In genomic region chr12:51926718-51927117, GRCh38 we compare ENCODE assay signal across 8 cellular contexts. TPM values are rescaled to one million over a fixed set of nuclear protein-coding genes. Genes with fewer than 3 reads are reported as not detected.
DNase-seq lines count a peak whose midpoint lies in the region; ATAC-seq and TF ChIP-seq lines count a peak whose summit lies in the region.

No MANE protein-coding gene starts in this region.

- H3K4me3 ChIP-seq in GM12865 (ENCODE audit: low read depth, low read length) (no peak overlapping the region), OCI-LY1 (ENCODE audit: low read depth, low read length, poor library complexity, severe bottlenecking) (no peak overlapping the region), kidney epithelial cell (ENCODE audit: low read depth, low read length) (no peak overlapping the region)

- H3K4me2 ChIP-seq in OCI-LY1 (ENCODE audit: low read length): no peak overlapping the region

- H3F3A ChIP-seq in OCI-LY1 (ENCODE audit: insufficient read depth, low read length): no peaks in the 10 kb centered on the region

- no peaks in the 10 kb centered on the region for H3K36me3 ChIP-seq in OCI-LY1 (ENCODE audit: insufficient read depth, low read length)
- H3K36me3 ChIP-seq in kidney epithelial cell (ENCODE audit: control insufficient read depth, insufficient read depth, low read length): no peaks in the 10 kb centered on the region

- no peak for ATAC-seq in HG03159 (IDR thresholded peaks at IDR 0.05; ENCODE audit: unreplicated experiment)
- ATAC-seq in GM21381 (IDR thresholded peaks at IDR 0.05; ENCODE audit: unreplicated experiment): no peak

- no peaks in the 10 kb centered on the region for H3K79me2 ChIP-seq in OCI-LY1 (ENCODE audit: insufficient read depth, low read length)

- TF ChIP-seq CTCF in GM12865 (IDR thresholded peaks at IDR 0.05; ENCODE audit: insufficient read depth, low read depth, low read length, missing control alignments) (peak; percentile 53), OCI-LY1 (IDR thresholded peaks at IDR 0.05; ENCODE audit: low read length) (peak; percentile 69), kidney epithelial cell (IDR thresholded peaks at IDR 0.05; ENCODE audit: insufficient read depth, low read length, poor library complexity, severe bottlenecking) (peak; percentile 52)

- H3K4me1 ChIP-seq in OCI-LY1 (ENCODE audit: insufficient read depth, low read length, severe bottlenecking): no peaks in the 10 kb centered on the region

- H2AFZ ChIP-seq in OCI-LY1 (ENCODE audit: low read length): no peak overlapping the region

- no peaks in the 10 kb centered on the region for H3K9me2 ChIP-seq in OCI-LY1 (ENCODE audit: low read depth, low read length)

- no peaks in the 10 kb centered on the region for H3K27me3 ChIP-seq in OCI-LY1 (ENCODE audit: insufficient read depth, low read length)
- peaks cover 2% of the 10 kb centered on the region for H3K27me3 ChIP-seq in kidney epithelial cell (ENCODE audit: control insufficient read depth, insufficient read depth, low read length)

- no peaks in the 10 kb centered on the region for H4K20me1 ChIP-seq in OCI-LY1 (ENCODE audit: insufficient read depth, low read length)

- H3K9me3 ChIP-seq in OCI-LY1 (ENCODE audit: low read length): no peaks in the 10 kb centered on the region

- H3K9ac ChIP-seq in OCI-LY1 (ENCODE audit: low read length): no peak overlapping the region

- no peak overlapping the region for H3K27ac ChIP-seq in OCI-LY1 (ENCODE audit: low read depth, low read length, poor library complexity, severe bottlenecking)

- DNase-seq in GM12865 (ENCODE audit: low read depth): peak; percentile 71
- DNase-seq in activated gamma-delta T cell treated with anti-CD3 and anti-CD28 coated beads, Interleukin-2, amount 50 U/mL, for 16 hours (ENCODE audit: low read depth): peak; percentile 17
- no peak for DNase-seq in kidney epithelial cell (ENCODE audit: low read depth)
- DNase-seq in stimulated activated CD8-positive, alpha-beta memory T cell treated with anti-CD3 and anti-CD28 coated beads, Interleukin-2, amount 100 ng/mL, for 48 hours (ENCODE audit: low read depth in 2 of 2): peak; percentile 23 to 40
- no peak for DNase-seq in A172 (ENCODE audit: low spot score)

RNA-seq across cellular contexts. Expression of gene ACVRL1, which starts 19.4 kb away (rescaled TPM):
- 4.7 and 9.7 TPM in 2 replicates for total RNA-seq in kidney epithelial cell
- 10.3 and 11.7 TPM in 2 replicates for total RNA-seq in A172 (2014; rRNA removed; shearing (Covaris generic))

RNA-seq across cellular contexts. Expression of gene ACVR1B, which starts 24.8 kb away (rescaled TPM):
- total RNA-seq in kidney epithelial cell: 14.0 and 15.1 TPM in 2 replicates
- total RNA-seq in A172 (2014; rRNA removed; shearing (Covaris generic)): 3.8 and 6.9 TPM in 2 replicates

RNA-seq across cellular contexts. Expression of gene ANKRD33, which starts 38.8 kb away (rescaled TPM):
- total RNA-seq in kidney epithelial cell: not detected in 2 replicates
- not detected in 2 replicates for total RNA-seq in A172 (2014; rRNA removed; shearing (Covaris generic))

Comparison
In these comparisons a context has a peak if more than half of its experiments do, and no peak if none do; other contexts are left out.
1. DNase-seq: peak in GM12865 (single experiment), activated gamma-delta T cell treated with anti-CD3 and anti-CD28 coated beads, Interleukin-2, amount 50 U/mL, for 16 hours (single experiment) and stimulated activated CD8-positive, alpha-beta memory T cell treated with anti-CD3 and anti-CD28 coated beads, Interleukin-2, amount 100 ng/mL, for 48 hours (2 of 2); none in kidney epithelial cell (single experiment) and A172 (single experiment).
2. Peak in every context shown above with its lines, with median percentiles within 50 percentile points of each other: CTCF ChIP-seq.